17 cellular contexts compared by ENCODE assay signal in genomic region chr16:11067266-11067665, GRCh38.
"Had no signal": no experiment of that assay in that cellular context is flagged by ENCODE, and none has a peak within 500 bp of the region (broad histone marks: within the 10 kb centered on the region; RNA-seq: fewer than 3 reads in every experiment).

No MANE protein-coding gene starts in this region.

- ATAC-seq: activated T-cell treated with anti-CD3 and anti-CD28 coated beads, Interleukin-2, amount 50 U/mL, for 4 hours; left lung; naive thymus-derived CD8-positive, alpha-beta T cell had no signal

- H3K4me1 ChIP-seq: adrenal gland, left lung, suprapubic skin had no signal

- H3K27me3 ChIP-seq: adrenal gland, cardiac muscle cell, left lung, suprapubic skin had no signal

- H3K9me3 ChIP-seq: adrenal gland, left lung, suprapubic skin had no signal

- H3K27ac Mint-ChIP-seq: memory B cell had no signal

- H3K4me3 Mint-ChIP-seq: activated B cell treated with CpG ODN at 0.5 μM for 24 hours; activated T-cell treated with anti-CD3 and anti-CD28 coated beads, Interleukin-2, amount 50 U/mL, for 4 hours; memory B cell; naive thymus-derived CD8-positive, alpha-beta T cell; stimulated activated naive CD8-positive, alpha-beta T cell treated with anti-CD3 and anti-CD28 coated beads, Interleukin-15, Interleukin-2, amounts not matched to agents 100 ng/mL and 50 ng/mL, for 24 hours had no signal

- H3K27me3 Mint-ChIP-seq: activated B cell treated with CpG ODN at 0.5 μM for 24 hours; memory B cell; naive thymus-derived CD8-positive, alpha-beta T cell; stimulated activated naive CD8-positive, alpha-beta T cell treated with anti-CD3 and anti-CD28 coated beads, Interleukin-15, Interleukin-2, amounts not matched to agents 100 ng/mL and 50 ng/mL, for 24 hours had no signal

- H3K36me3 ChIP-seq: cardiac muscle cell had no signal

- H3K9me3 Mint-ChIP-seq: activated B cell treated with CpG ODN at 0.5 μM for 24 hours; activated T-cell treated with anti-CD3 and anti-CD28 coated beads, Interleukin-2, amount 50 U/mL, for 4 hours; memory B cell; naive thymus-derived CD8-positive, alpha-beta T cell; stimulated activated naive CD8-positive, alpha-beta T cell treated with anti-CD3 and anti-CD28 coated beads, Interleukin-15, Interleukin-2, amounts not matched to agents 100 ng/mL and 50 ng/mL, for 24 hours had no signal

- DNase-seq: activated B cell treated with CpG ODN at 0.5 μM for 24 hours; activated CD4-positive, alpha-beta T cell treated with anti-CD3 and anti-CD28 coated beads, Interleukin-2, amount 50 U/mL, for 1 hour; activated naive CD4-positive, alpha-beta T cell treated with Interleukin-2 at 50 U/mL for 16 hours; activated T-cell treated with anti-CD3 and anti-CD28 coated beads, Interleukin-2, amount 50 U/mL, for 4 hours; adrenal gland; islet precursor cell; left lung; naive thymus-derived CD8-positive, alpha-beta T cell; SHP77 treated with DMSO at 0.1 percent for 48 hours; stimulated activated CD4-positive, alpha-beta T cell treated with anti-CD3 and anti-CD28 coated beads, Interleukin-15, amount 100 ng/mL, for 24 hours; stimulated activated CD4-positive, alpha-beta T cell treated with anti-CD3 and anti-CD28 coated beads, Interleukin-4, amount 100 ng/mL, for 1 hour; trophoblast cell had no signal

- H3K4me1 Mint-ChIP-seq: memory B cell had no signal

- H3K4me3 ChIP-seq: adrenal gland, cardiac muscle cell, left lung, skin epidermis, suprapubic skin had no signal

- H3K27ac ChIP-seq: adrenal gland, cardiac muscle cell, left lung, skin epidermis, suprapubic skin had no signal
